ENCODE assay signal across 10 cellular contexts in the genomic region with DNA sequence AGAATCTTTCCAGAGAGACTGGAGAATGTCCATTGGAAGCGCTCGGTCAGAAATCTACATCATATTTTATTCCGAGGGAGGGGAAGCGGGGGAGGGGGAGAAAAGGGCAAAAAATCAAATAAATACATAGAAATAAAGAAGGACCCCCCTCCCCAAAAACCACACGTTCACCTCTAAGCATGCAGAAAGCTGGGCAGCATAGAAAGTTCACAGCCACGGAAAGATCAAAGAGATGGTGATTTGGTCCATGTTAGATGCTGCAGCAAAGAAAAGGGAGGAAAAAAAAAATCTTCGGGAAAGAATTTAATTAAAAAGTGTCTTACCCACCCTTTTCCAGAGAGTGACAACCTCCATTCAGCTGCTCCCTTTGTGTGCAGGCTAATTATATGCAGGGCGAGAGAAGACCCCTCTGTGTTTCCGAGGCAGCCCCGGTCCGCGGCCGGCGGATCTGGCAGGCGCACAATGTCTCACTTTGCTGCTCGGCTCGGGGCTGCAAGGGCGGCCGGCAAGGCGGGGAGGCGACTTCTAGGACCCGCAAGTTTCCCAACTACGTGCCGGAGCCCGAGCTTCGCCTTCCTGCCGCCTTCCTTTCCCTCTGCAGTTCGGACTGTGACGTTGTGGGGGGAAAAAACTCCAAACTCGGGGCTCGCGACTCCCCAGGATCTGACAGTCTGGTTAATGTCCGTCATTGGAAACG. TPM values are rescaled to one million over a fixed set of nuclear protein-coding genes. Genes with fewer than 3 reads are reported as not detected.
A peak's percentile ranks its signal among the peaks of the same experiment; 100 is the strongest.
DNase-seq lines count a peak whose midpoint lies in the region; ATAC-seq and TF ChIP-seq lines count a peak whose summit lies in the region.
"Had no signal": no experiment of that assay in that cellular context is flagged by ENCODE, and none has a peak within 500 bp of the region (broad histone marks: within the 10 kb centered on the region; RNA-seq: fewer than 3 reads in every experiment).

No MANE protein-coding gene starts in this region.

- no peaks in the 10 kb centered on the region for H3K79me2 ChIP-seq in osteoblast (ENCODE audit: insufficient read depth, low read length)

- no peak overlapping the region for H3K4me2 ChIP-seq in osteoblast (ENCODE audit: insufficient read depth, low read length)

- intact Hi-C loops in Caco-2 (cut with micrococcal nuclease; ENCODE audit: unreplicated experiment) = loop anchor here (10.0 kb wide), 1 partner anchor 229 kb away; no protein-coding TSS in a partner anchor

- no peaks in the 10 kb centered on the region for H3K9me3 ChIP-seq in Caco-2
- H3K9me3 ChIP-seq in gastroesophageal sphincter = no peaks in the 10 kb centered on the region
- no peaks in the 10 kb centered on the region for H3K9me3 ChIP-seq in osteoblast (ENCODE audit: low read depth, low read length)

- H3K9me3 Mint-ChIP-seq in Caco-2 (ENCODE audit: unreplicated experiment) = no peaks in the 10 kb centered on the region
- H3K9me3 Mint-ChIP-seq: activated CD8-positive, alpha-beta T cell treated with anti-CD3 and anti-CD28 coated beads for 36 hours had no signal

- H4K20me1 ChIP-seq in osteoblast (ENCODE audit: insufficient read depth, low read length) = no peaks in the 10 kb centered on the region

- H3K4me1 Mint-ChIP-seq in Caco-2 (ENCODE audit: low read depth, unreplicated experiment) = no peaks in the 10 kb centered on the region

- TF ChIP-seq CTCF in Caco-2 (IDR thresholded peaks at IDR 0.05; ENCODE audit: insufficient read depth in 1 of 2, low read depth in 1 of 2, low read length in 1 of 2, severe bottlenecking in 1 of 2, unreplicated experiment in 1 of 2) (no peak), gastroesophageal sphincter (IDR thresholded peaks at IDR 0.05) (no peak), osteoblast (IDR thresholded peaks at IDR 0.05; ENCODE audit: extremely low read depth, low read depth, low read length) (no peak)

- WGBS in gastroesophageal sphincter (ENCODE audit: low coverage in 1 of 2), 2 donors = 0 to 1% methylated on average over 3 to 13 of the region's 34 CpGs

- no peak for TF ChIP-seq EP300 in gastroesophageal sphincter (IDR thresholded peaks at IDR 0.05)

- no peak overlapping the region for H2AFZ ChIP-seq in osteoblast (ENCODE audit: low read length)

- H3K4me3 ChIP-seq in Caco-2 (ENCODE audit: low read depth, low read length) (peak overlapping the region; percentile 35), gastroesophageal sphincter (peak overlapping the region; percentile 48 to 55), osteoblast (ENCODE audit: insufficient read depth, low read length) (no peak overlapping the region)

- H3K36me3 ChIP-seq in Caco-2 (ENCODE audit: control insufficient read depth, insufficient read depth, low read length) (no peaks in the 10 kb centered on the region; the same call in 1 of the 2 replicates), gastroesophageal sphincter (no peaks in the 10 kb centered on the region), osteoblast (ENCODE audit: insufficient read depth, low read length) (no peaks in the 10 kb centered on the region)

- ATAC-seq in gastroesophageal sphincter = no peak
- ATAC-seq in GM18511 (IDR thresholded peaks at IDR 0.05; ENCODE audit: unreplicated experiment) = no peak
- ATAC-seq: activated CD8-positive, alpha-beta T cell treated with anti-CD3 and anti-CD28 coated beads for 36 hours had no signal

- H3K27ac Mint-ChIP-seq in Caco-2 (ENCODE audit: unreplicated experiment) = no peak overlapping the region
- H3K27ac Mint-ChIP-seq: activated CD8-positive, alpha-beta T cell treated with anti-CD3 and anti-CD28 coated beads for 36 hours had no signal

- no peak for TF ChIP-seq POLR2A in gastroesophageal sphincter (IDR thresholded peaks at IDR 0.05)

- POLR2A ChIA-PET in Caco-2 (lab: Charles Lee) = no interaction called here

- no TSS peak for BruUV-seq in Caco-2 (replicated peaks; lab: Mats Ljungman, UMichigan)

- peak overlapping the region in 3 of 4 donors; percentile 6 to 63 (median 35) for H3K27ac ChIP-seq in gastroesophageal sphincter
- no peak overlapping the region for H3K27ac ChIP-seq in osteoblast (ENCODE audit: low read depth, low read length)

- peak overlapping the region; percentile 67 for H3K4me3 Mint-ChIP-seq in Caco-2 (ENCODE audit: unreplicated experiment)
- H3K4me3 Mint-ChIP-seq: activated CD8-positive, alpha-beta T cell treated with anti-CD3 and anti-CD28 coated beads for 36 hours had no signal

- peaks cover 31% of the 10 kb centered on the region for H3K27me3 Mint-ChIP-seq in Caco-2 (ENCODE audit: insufficient read depth, unreplicated experiment)

- H3K36me3 Mint-ChIP-seq in Caco-2 (ENCODE audit: insufficient read depth, unreplicated experiment) = no peaks in the 10 kb centered on the region

- H3K27me3 ChIP-seq in Caco-2 (replicated peaks; ENCODE audit: control insufficient read depth, insufficient read depth, low read length) (peaks cover 2% of the 10 kb centered on the region), gastroesophageal sphincter (peaks cover 46% of the 10 kb centered on the region), osteoblast (ENCODE audit: insufficient read depth, low read length) (peaks cover 4% of the 10 kb centered on the region)

- no peaks in the 10 kb centered on the region for H3K4me1 ChIP-seq in Caco-2
- peaks cover 0 to 29% (median 4%) of the 10 kb centered on the region in 3 donors for H3K4me1 ChIP-seq in gastroesophageal sphincter
- no peaks in the 10 kb centered on the region for H3K4me1 ChIP-seq in osteoblast (ENCODE audit: insufficient read depth, low read length)

- CTCF ChIA-PET in Caco-2 (lab: Charles Lee) = no interaction called here

- DNase-seq in Caco-2 (peak; percentile 20 to 38), OCI-M1 (lab: John Stamatoyannopoulos, UW) (peak; percentile 4), osteoblast (ENCODE audit: insufficient read length, low spot score, missing footprints) (peak; percentile 81), CD1c-positive myeloid dendritic cell (ENCODE audit: extremely low spot score) (no peak), DMS53 (lab: John Stamatoyannopoulos, UW) (no peak), DMS114 treated with DMSO at 0.1 percent for 48 hours (lab: John Stamatoyannopoulos, UW; ENCODE audit: unreplicated experiment) (no peak)
- DNase-seq: activated CD8-positive, alpha-beta T cell treated with anti-CD3 and anti-CD28 coated beads for 36 hours had no signal

RNA-seq across cellular contexts. Expression of a gene that starts 0.6 kb away (rescaled TPM):
- not detected in 2 replicates for total RNA-seq in Caco-2 (2022)
- 1 to 10 TPM; 1.2 to 4.4 (median 2.0) TPM for total RNA-seq in gastroesophageal sphincter
- 0.29 TPM in 1 of 2 replicates, not detected in the other for total RNA-seq in osteoblast
- total RNA-seq: activated CD8-positive, alpha-beta T cell treated with anti-CD3 and anti-CD28 coated beads for 36 hours; Daoy had no signal

Comparison
In these comparisons a context has a peak if more than half of its experiments do, and no peak if none do; other contexts are left out.
1. DNase-seq: peak in Caco-2 (2 of 2), OCI-M1 (single experiment) and osteoblast (single experiment); none in CD1c-positive myeloid dendritic cell (single experiment), DMS53 (single experiment) and DMS114 treated with DMSO at 0.1 percent for 48 hours (single experiment).